Comparison of ENCODE assay signal across 1 cellular context in the genomic region with DNA sequence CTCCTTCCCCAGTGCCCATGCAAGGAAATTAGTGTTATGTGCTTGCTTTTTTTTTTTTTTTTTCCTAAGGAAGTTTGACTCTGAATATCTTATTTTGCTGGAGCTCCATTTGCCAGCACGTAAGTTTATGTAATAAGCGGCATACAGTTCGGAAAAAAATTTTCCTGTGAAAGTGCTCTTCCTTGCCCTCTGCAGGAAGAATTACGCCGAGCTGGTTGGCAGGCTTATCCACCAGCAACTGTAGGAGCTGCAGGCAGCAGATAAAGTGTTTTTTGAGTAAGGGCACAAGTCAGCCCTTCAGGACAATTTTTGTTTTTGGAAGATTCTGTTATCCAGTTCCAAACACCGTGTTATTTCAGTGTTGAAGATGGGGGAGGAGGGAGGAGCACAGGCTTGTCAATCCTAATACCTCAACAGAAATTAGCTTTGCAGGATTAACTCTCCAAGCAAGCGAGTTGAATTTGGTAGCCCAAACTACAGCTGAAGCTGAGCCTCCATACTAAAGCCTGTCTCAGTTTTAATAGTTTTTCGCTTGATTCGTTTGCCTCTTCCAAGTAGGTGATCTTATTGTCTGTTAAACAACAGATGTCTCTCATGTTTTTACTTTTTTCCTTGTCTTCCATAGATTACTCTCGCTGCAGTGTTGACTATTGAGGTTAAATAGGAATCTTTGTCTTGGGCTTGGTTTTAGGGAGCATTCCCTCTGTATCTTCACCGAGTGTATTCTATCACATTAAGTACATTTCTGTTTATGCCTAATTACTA.
TF ChIP-seq lines count a peak whose summit lies in the region.

No MANE protein-coding gene starts in this region.

TF ChIP-seq in K562, 482 proteins besides CTCF, POLR2A, EP300 and RAD21 (continued from another document):
- TF ChIP-seq, protein P1, sequence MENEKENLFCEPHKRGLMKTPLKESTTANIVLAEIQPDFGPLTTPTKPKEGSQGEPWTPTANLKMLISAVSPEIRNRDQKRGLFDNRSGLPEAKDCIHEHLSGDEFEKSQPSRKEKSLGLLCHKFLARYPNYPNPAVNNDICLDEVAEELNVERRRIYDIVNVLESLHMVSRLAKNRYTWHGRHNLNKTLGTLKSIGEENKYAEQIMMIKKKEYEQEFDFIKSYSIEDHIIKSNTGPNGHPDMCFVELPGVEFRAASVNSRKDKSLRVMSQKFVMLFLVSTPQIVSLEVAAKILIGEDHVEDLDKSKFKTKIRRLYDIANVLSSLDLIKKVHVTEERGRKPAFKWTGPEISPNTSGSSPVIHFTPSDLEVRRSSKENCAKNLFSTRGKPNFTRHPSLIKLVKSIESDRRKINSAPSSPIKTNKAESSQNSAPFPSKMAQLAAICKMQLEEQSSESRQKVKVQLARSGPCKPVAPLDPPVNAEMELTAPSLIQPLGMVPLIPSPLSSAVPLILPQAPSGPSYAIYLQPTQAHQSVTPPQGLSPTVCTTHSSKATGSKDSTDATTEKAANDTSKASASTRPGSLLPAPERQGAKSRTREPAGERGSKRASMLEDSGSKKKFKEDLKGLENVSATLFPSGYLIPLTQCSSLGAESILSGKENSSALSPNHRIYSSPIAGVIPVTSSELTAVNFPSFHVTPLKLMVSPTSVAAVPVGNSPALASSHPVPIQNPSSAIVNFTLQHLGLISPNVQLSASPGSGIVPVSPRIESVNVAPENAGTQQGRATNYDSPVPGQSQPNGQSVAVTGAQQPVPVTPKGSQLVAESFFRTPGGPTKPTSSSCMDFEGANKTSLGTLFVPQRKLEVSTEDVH (IDR thresholded peaks at IDR 0.05; ENCODE audit: low read depth, partially characterized antibody), result no peak
- TF ChIP-seq SOX6 (IDR thresholded peaks at IDR 0.05) (peak; percentile 64; the same call in 1 of the 2 replicates), TRIM24 (IDR thresholded peaks at IDR 0.05) (peak; percentile 85 to 86), KDM1A (IDR thresholded peaks at IDR 0.05) (peak; percentile 62 to 79), ARID1B (IDR thresholded peaks at IDR 0.05) (peak; percentile 95), PHB (CRISPR knock-in tag; IDR thresholded peaks at IDR 0.05) (no peak), ZZZ3 (IDR thresholded peaks at IDR 0.05) (no peak), HCFC1 (IDR thresholded peaks at IDR 0.05; ENCODE audit: low read depth, low read length) (no peak), ZNF274 (IDR thresholded peaks at IDR 0.05; ENCODE audit: borderline replicate concordance, low read depth, low read length) (peak; percentile 42; the same call in 1 of the 2 replicates), BRD4 (IDR thresholded peaks at IDR 0.05) (no peak), ZNF384 (IDR thresholded peaks at IDR 0.05; ENCODE audit: low read depth, low read length) (peak; percentile 52), NRF1 (conservative IDR thresholded peaks at IDR 0.05 in 1 of 2, IDR thresholded peaks at IDR 0.05 in 1 of 2) (peak; percentile 7 to 53; a peak in 3 of 4 replicates), ZNF76 (CRISPR knock-in tag; IDR thresholded peaks at IDR 0.05; ENCODE audit: borderline replicate concordance) (no peak), MTA2 (IDR thresholded peaks at IDR 0.05; ENCODE audit: low read depth) (peak; percentile 88), HDAC3 (IDR thresholded peaks at IDR 0.05; ENCODE audit: borderline replicate concordance, partially characterized antibody) (peak; percentile 63), CXXC5 (CRISPR knock-in tag; IDR thresholded peaks at IDR 0.05) (peak; percentile 3; the same call in 1 of the 2 replicates), NFATC3 (IDR thresholded peaks at IDR 0.05) (peak; percentile 60; the same call in 1 of the 2 replicates), ZEB2 (IDR thresholded peaks at IDR 0.05) (no peak), TAF9B (IDR thresholded peaks at IDR 0.05; ENCODE audit: partially characterized antibody) (peak; percentile 33), HDAC1 (IDR thresholded peaks at IDR 0.05) (peak in 1 of 2 experiments; percentile 8; a peak in 1 of 4 replicates), ZBTB1 (CRISPR knock-in tag; IDR thresholded peaks at IDR 0.05; ENCODE audit: borderline replicate concordance, low read depth) (no peak), ZNF668 (CRISPR knock-in tag; IDR thresholded peaks at IDR 0.05) (no peak), POLR2AphosphoS5 (IDR thresholded peaks at IDR 0.05; ENCODE audit: control insufficient read depth, insufficient read depth, low read depth, low read length) (peak; percentile 95), NCOR1 (IDR thresholded peaks at IDR 0.05) (peak; percentile 96), TCF3 (CRISPR knock-in tag; IDR thresholded peaks at IDR 0.05) (peak; percentile 93), RBM39 (optimal IDR thresholded peaks at IDR 0.05; ENCODE audit: low read depth, low read length) (no peak), ZNF212 (CRISPR knock-in tag; IDR thresholded peaks at IDR 0.05) (no peak)
- TF ChIP-seq, protein P2, sequence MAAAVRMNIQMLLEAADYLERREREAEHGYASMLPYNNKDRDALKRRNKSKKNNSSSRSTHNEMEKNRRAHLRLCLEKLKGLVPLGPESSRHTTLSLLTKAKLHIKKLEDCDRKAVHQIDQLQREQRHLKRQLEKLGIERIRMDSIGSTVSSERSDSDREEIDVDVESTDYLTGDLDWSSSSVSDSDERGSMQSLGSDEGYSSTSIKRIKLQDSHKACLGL (CRISPR knock-in tag; IDR thresholded peaks at IDR 0.05; ENCODE audit: borderline replicate concordance, poor library complexity, severe bottlenecking), result no peak
- TF ChIP-seq, protein P3, sequence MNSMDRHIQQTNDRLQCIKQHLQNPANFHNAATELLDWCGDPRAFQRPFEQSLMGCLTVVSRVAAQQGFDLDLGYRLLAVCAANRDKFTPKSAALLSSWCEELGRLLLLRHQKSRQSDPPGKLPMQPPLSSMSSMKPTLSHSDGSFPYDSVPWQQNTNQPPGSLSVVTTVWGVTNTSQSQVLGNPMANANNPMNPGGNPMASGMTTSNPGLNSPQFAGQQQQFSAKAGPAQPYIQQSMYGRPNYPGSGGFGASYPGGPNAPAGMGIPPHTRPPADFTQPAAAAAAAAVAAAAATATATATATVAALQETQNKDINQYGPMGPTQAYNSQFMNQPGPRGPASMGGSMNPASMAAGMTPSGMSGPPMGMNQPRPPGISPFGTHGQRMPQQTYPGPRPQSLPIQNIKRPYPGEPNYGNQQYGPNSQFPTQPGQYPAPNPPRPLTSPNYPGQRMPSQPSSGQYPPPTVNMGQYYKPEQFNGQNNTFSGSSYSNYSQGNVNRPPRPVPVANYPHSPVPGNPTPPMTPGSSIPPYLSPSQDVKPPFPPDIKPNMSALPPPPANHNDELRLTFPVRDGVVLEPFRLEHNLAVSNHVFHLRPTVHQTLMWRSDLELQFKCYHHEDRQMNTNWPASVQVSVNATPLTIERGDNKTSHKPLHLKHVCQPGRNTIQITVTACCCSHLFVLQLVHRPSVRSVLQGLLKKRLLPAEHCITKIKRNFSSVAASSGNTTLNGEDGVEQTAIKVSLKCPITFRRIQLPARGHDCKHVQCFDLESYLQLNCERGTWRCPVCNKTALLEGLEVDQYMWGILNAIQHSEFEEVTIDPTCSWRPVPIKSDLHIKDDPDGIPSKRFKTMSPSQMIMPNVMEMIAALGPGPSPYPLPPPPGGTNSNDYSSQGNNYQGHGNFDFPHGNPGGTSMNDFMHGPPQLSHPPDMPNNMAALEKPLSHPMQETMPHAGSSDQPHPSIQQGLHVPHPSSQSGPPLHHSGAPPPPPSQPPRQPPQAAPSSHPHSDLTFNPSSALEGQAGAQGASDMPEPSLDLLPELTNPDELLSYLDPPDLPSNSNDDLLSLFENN (IDR thresholded peaks at IDR 0.05; ENCODE audit: low read depth in 2 of 2, low read length in 2 of 2), result peak in 1 of 2 experiments; percentile 87; a peak in 2 of 4 replicates
- TF ChIP-seq, protein P4, sequence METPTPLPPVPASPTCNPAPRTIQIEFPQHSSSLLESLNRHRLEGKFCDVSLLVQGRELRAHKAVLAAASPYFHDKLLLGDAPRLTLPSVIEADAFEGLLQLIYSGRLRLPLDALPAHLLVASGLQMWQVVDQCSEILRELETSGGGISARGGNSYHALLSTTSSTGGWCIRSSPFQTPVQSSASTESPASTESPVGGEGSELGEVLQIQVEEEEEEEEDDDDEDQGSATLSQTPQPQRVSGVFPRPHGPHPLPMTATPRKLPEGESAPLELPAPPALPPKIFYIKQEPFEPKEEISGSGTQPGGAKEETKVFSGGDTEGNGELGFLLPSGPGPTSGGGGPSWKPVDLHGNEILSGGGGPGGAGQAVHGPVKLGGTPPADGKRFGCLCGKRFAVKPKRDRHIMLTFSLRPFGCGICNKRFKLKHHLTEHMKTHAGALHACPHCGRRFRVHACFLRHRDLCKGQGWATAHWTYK (CRISPR knock-in tag; IDR thresholded peaks at IDR 0.05), result 0 out of 2 replicates have a peak, but pooled peaks have one; percentile 53
- TF ChIP-seq, protein P5, sequence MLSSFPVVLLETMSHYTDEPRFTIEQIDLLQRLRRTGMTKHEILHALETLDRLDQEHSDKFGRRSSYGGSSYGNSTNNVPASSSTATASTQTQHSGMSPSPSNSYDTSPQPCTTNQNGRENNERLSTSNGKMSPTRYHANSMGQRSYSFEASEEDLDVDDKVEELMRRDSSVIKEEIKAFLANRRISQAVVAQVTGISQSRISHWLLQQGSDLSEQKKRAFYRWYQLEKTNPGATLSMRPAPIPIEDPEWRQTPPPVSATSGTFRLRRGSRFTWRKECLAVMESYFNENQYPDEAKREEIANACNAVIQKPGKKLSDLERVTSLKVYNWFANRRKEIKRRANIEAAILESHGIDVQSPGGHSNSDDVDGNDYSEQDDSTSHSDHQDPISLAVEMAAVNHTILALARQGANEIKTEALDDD (IDR thresholded peaks at IDR 0.05), result peak; percentile 69
- TF ChIP-seq, protein P6, sequence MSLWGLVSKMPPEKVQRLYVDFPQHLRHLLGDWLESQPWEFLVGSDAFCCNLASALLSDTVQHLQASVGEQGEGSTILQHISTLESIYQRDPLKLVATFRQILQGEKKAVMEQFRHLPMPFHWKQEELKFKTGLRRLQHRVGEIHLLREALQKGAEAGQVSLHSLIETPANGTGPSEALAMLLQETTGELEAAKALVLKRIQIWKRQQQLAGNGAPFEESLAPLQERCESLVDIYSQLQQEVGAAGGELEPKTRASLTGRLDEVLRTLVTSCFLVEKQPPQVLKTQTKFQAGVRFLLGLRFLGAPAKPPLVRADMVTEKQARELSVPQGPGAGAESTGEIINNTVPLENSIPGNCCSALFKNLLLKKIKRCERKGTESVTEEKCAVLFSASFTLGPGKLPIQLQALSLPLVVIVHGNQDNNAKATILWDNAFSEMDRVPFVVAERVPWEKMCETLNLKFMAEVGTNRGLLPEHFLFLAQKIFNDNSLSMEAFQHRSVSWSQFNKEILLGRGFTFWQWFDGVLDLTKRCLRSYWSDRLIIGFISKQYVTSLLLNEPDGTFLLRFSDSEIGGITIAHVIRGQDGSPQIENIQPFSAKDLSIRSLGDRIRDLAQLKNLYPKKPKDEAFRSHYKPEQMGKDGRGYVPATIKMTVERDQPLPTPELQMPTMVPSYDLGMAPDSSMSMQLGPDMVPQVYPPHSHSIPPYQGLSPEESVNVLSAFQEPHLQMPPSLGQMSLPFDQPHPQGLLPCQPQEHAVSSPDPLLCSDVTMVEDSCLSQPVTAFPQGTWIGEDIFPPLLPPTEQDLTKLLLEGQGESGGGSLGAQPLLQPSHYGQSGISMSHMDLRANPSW (CRISPR knock-in tag; IDR thresholded peaks at IDR 0.05), result no peak
- TF ChIP-seq, protein P7, sequence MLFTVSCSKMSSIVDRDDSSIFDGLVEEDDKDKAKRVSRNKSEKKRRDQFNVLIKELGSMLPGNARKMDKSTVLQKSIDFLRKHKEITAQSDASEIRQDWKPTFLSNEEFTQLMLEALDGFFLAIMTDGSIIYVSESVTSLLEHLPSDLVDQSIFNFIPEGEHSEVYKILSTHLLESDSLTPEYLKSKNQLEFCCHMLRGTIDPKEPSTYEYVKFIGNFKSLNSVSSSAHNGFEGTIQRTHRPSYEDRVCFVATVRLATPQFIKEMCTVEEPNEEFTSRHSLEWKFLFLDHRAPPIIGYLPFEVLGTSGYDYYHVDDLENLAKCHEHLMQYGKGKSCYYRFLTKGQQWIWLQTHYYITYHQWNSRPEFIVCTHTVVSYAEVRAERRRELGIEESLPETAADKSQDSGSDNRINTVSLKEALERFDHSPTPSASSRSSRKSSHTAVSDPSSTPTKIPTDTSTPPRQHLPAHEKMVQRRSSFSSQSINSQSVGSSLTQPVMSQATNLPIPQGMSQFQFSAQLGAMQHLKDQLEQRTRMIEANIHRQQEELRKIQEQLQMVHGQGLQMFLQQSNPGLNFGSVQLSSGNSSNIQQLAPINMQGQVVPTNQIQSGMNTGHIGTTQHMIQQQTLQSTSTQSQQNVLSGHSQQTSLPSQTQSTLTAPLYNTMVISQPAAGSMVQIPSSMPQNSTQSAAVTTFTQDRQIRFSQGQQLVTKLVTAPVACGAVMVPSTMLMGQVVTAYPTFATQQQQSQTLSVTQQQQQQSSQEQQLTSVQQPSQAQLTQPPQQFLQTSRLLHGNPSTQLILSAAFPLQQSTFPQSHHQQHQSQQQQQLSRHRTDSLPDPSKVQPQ (CRISPR knock-in tag; IDR thresholded peaks at IDR 0.05; ENCODE audit: borderline replicate concordance), result no peak
